In the genomic region with DNA sequence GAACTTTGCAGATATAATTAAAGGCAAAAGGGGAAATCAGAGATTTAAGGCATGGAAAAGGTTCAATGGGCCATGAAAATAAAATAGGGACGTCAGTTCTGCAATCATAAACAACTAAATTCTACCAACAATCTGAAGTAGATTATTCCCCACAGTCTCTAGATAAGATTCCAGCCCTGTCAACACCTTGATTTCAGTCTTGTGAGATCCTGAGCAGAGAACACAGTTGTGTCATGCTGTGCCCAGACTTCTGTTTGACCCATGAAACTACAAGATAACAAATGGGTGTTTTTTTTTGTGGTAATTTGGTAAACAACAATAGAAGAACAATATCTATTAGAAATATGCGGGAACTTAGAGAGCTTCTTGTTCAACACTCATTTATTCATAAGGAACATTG, we compare ENCODE assay signal across 24 cellular contexts.
"Had no signal": no experiment of that assay in that cellular context is flagged by ENCODE, and none has a peak within 500 bp of the region (broad histone marks: within the 10 kb centered on the region; RNA-seq: fewer than 3 reads in every experiment).

No MANE protein-coding gene starts in this region.

- H3K9me3 ChIP-seq: esophagus muscularis mucosa, gastroesophageal sphincter, left ventricle myocardium inferior, lower lobe of right lung had no signal

- H3K36me3 ChIP-seq: esophagus muscularis mucosa, gastroesophageal sphincter, heart left ventricle, left ventricle myocardium inferior, lower lobe of right lung had no signal

- H3K4me1 ChIP-seq: esophagus muscularis mucosa, foreskin keratinocyte, gastroesophageal sphincter, heart left ventricle, left ventricle myocardium inferior, lower lobe of right lung had no signal

- H3K27me3 ChIP-seq: dorsolateral prefrontal cortex, esophagus muscularis mucosa, foreskin keratinocyte, gastroesophageal sphincter, heart left ventricle, hepatocyte had no signal

- DNase-seq: dermis blood vessel endothelial cell; dorsolateral prefrontal cortex; effector CD4-positive, alpha-beta T cell; effector memory CD4-positive, alpha-beta T cell; foreskin keratinocyte; heart left ventricle; hypothalamus; immature natural killer cell; islet precursor cell; kidney; kidney glomerular epithelial cell; left colon; left ventricle myocardium inferior; lower lobe of right lung; mesenchymal stem cell; midbrain had no signal

- ATAC-seq: foreskin keratinocyte, gastroesophageal sphincter, heart left ventricle, left colon, left lobe of liver, lower lobe of right lung had no signal

- H3K4me3 ChIP-seq: coronary artery, dorsolateral prefrontal cortex, esophagus muscularis mucosa, gastroesophageal sphincter, heart left ventricle, hepatocyte, left ventricle myocardium inferior, lower lobe of right lung had no signal

- FAIRE-seq: colon, endothelial cell of umbilical vein, frontal cortex, kidney had no signal

- H3K27ac ChIP-seq: coronary artery, dorsolateral prefrontal cortex, esophagus muscularis mucosa, foreskin keratinocyte, gastroesophageal sphincter, heart left ventricle, hepatocyte, left ventricle myocardium inferior, lower lobe of right lung had no signal
